8 cellular contexts compared by ENCODE assay signal in the genomic region with DNA sequence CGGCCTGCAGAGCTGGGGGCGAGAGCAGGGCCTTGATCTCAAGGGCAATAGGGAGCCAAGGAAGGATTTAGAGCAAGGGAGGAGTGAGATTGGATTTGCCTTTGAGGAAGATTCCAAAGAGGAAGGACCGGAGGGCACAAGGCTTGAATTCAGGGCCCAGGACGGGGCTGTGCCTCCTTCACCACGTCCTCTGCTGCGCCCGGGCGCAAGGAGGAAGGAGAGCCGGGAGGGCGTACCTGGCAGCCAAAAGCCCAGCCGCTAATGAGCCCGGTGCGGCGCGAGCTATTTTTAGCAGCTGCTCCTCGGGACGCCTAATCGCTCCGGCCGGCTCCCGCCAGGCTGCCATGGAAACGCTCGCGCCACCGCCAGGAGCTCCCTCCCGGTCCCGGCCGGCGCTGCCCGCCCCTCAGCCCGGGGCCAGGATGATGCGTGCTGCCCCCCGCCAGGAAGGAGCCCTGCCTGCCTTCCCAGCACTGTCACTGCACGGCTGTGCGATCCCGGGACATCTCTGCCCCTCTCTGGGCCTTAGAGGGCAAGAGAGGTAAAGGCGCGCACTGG. TPM values are rescaled to one million over a fixed set of nuclear protein-coding genes. Genes with fewer than 3 reads are reported as not detected.
A peak's percentile ranks its signal among the peaks of the same experiment; 100 is the strongest.
DNase-seq lines count a peak whose midpoint lies in the region; ATAC-seq, FAIRE-seq and TF ChIP-seq lines count a peak whose summit lies in the region.

No MANE protein-coding gene starts in this region.

- H3K4me3 ChIP-seq in astrocyte (ENCODE audit: insufficient read depth, low read depth, low read length) (peak overlapping the region; percentile 32), iPS DF 6.9 (ENCODE audit: low read length) (peak overlapping the region; percentile 5; the same call in 1 of the 2 replicates)

- no peak for ATAC-seq in activated naive CD4-positive, alpha-beta T cell treated with anti-CD3 and anti-CD28 coated beads, Interleukin-2, amount 50 U/mL, for 72 hours
- no peak for ATAC-seq in HG02970 (IDR thresholded peaks at IDR 0.05; ENCODE audit: low FRiP score, unreplicated experiment)

- H3K36me3 Mint-ChIP-seq in astrocyte (ENCODE audit: low read depth, unreplicated experiment) = no peaks in the 10 kb centered on the region
- H3K36me3 Mint-ChIP-seq in activated naive CD4-positive, alpha-beta T cell treated with anti-CD3 and anti-CD28 coated beads, Interleukin-2, amount 50 U/mL, for 72 hours = peaks cover 17 to 30% of the 10 kb centered on the region in 2 donors

- H3K27me3 ChIP-seq in astrocyte (ENCODE audit: insufficient read depth, low read length) (no peaks in the 10 kb centered on the region), iPS DF 6.9 (ENCODE audit: control insufficient read depth, insufficient read depth, low read length) (no peaks in the 10 kb centered on the region)

- no peak for FAIRE-seq in astrocyte (lab: Jason Lieb, UNC)

- peak overlapping the region; percentile 82 for H3K4me2 ChIP-seq in astrocyte (ENCODE audit: low read length)

- peak; percentile 70 for DNase-seq in M059J (ENCODE audit: low read depth)
- DNase-seq in astrocyte (ENCODE audit: low read depth) = peak; percentile 54
- no peak for DNase-seq in iPS DF 6.9 (ENCODE audit: low read depth, low spot score)
- peak; percentile 25 for DNase-seq in superior temporal gyrus (ENCODE audit: extremely low spot score)
- no peak for DNase-seq in activated naive CD4-positive, alpha-beta T cell treated with anti-CD3 and anti-CD28 coated beads, Interleukin-2, amount 50 U/mL, for 72 hours (ENCODE audit: low spot score in 2 of 2)
- DNase-seq in cortex of kidney (lab: John Stamatoyannopoulos, UW) = no peak
- DNase-seq in activated CD4-positive, alpha-beta T cell treated with anti-CD3 and anti-CD28 coated beads for 1 hour = no peak

- no peaks in the 10 kb centered on the region for H3K79me2 ChIP-seq in astrocyte (ENCODE audit: insufficient read depth, low read length)

- WGBS in iPS DF 6.9 (ENCODE audit: insufficient coverage, insufficient read length) = no CpG with 5 or more reads among the region's 38 CpGs

- no peaks in the 10 kb centered on the region for H4K20me1 ChIP-seq in astrocyte (ENCODE audit: insufficient read depth, low read length)

- H3K4me3 Mint-ChIP-seq in astrocyte (ENCODE audit: unreplicated experiment) = no peak overlapping the region

- no peak overlapping the region for H3K27ac ChIP-seq in astrocyte (ENCODE audit: low read depth, low read length)
- no peak overlapping the region for H3K27ac ChIP-seq in iPS DF 6.9 (ENCODE audit: low read length)

- peaks cover 20% of the 10 kb centered on the region for H3K9me3 Mint-ChIP-seq in astrocyte (ENCODE audit: unreplicated experiment)
- H3K9me3 Mint-ChIP-seq in activated naive CD4-positive, alpha-beta T cell treated with anti-CD3 and anti-CD28 coated beads, Interleukin-2, amount 50 U/mL, for 72 hours = peaks cover 7 to 19% of the 10 kb centered on the region in 2 donors

- H3K9me3 ChIP-seq in astrocyte (ENCODE audit: insufficient read depth, low read depth, low read length) (peaks cover 13% of the 10 kb centered on the region), iPS DF 6.9 (ENCODE audit: control insufficient read depth, insufficient read depth, low read length) (no peaks in the 10 kb centered on the region)

- no peak overlapping the region for H2AFZ ChIP-seq in astrocyte (ENCODE audit: low read depth, low read length)

- peaks cover 21% of the 10 kb centered on the region for H3K27me3 Mint-ChIP-seq in astrocyte (ENCODE audit: low read depth, unreplicated experiment)

- H3K36me3 ChIP-seq in astrocyte (ENCODE audit: insufficient read depth, low read length) (no peaks in the 10 kb centered on the region), iPS DF 6.9 (ENCODE audit: control insufficient read depth, insufficient read depth, low read length) (no peaks in the 10 kb centered on the region)

- H3K4me1 Mint-ChIP-seq in astrocyte (ENCODE audit: low read depth, unreplicated experiment) = peaks cover 4% of the 10 kb centered on the region

- H3K9ac ChIP-seq in astrocyte (ENCODE audit: low read length) = peak overlapping the region; percentile 19

- H3K27ac Mint-ChIP-seq in astrocyte (ENCODE audit: unreplicated experiment) = no peak overlapping the region
- H3K27ac Mint-ChIP-seq in activated naive CD4-positive, alpha-beta T cell treated with anti-CD3 and anti-CD28 coated beads, Interleukin-2, amount 50 U/mL, for 72 hours = no peak overlapping the region

- H3K4me1 ChIP-seq in astrocyte (ENCODE audit: insufficient read depth, low read length) (peaks cover 14% of the 10 kb centered on the region), iPS DF 6.9 (ENCODE audit: control insufficient read depth, insufficient read depth, low read length) (peaks cover 3% of the 10 kb centered on the region)

- no peak for TF ChIP-seq CTCF in astrocyte (IDR thresholded peaks at IDR 0.05; ENCODE audit: insufficient read depth, low read depth, low read length)

RNA-seq across cellular contexts. Expression of a gene that starts 31.3 kb away (rescaled TPM):
- total RNA-seq in M059J (2014; rRNA removed; shearing (Covaris generic)) = 0.10 and 0.12 TPM in 2 replicates
- 0.38 and 1.4 TPM in 2 replicates for total RNA-seq in astrocyte
- 1 to 10 TPM in 1 of 2 donors, under 1 TPM in 1; 0.82 to 1.7 TPM for total RNA-seq in activated naive CD4-positive, alpha-beta T cell treated with anti-CD3 and anti-CD28 coated beads, Interleukin-2, amount 50 U/mL, for 72 hours

Comparison
In these comparisons a context has a peak if more than half of its experiments do, and no peak if none do; other contexts are left out.
1. DNase-seq: peak in M059J (single experiment), astrocyte (single experiment) and superior temporal gyrus (single experiment); none in iPS DF 6.9 (single experiment), activated naive CD4-positive, alpha-beta T cell treated with anti-CD3 and anti-CD28 coated beads, Interleukin-2, amount 50 U/mL, for 72 hours (0 of 2), cortex of kidney (single experiment) and activated CD4-positive, alpha-beta T cell treated with anti-CD3 and anti-CD28 coated beads for 1 hour (single experiment).